1 cellular context compared by ENCODE assay signal in genomic region chr5:167916706-167917105, GRCh38.
TF ChIP-seq lines count a peak whose summit lies in the region.

No MANE protein-coding gene starts in this region.

TF ChIP-seq in GM23338, 12 proteins besides CTCF, POLR2A, EP300 and RAD21 (continued from another document):
- TF ChIP-seq REST (IDR thresholded peaks at IDR 0.05; ENCODE audit: unreplicated experiment), result no peak
- no peak for TF ChIP-seq CREB1 (CRISPR knock-in tag; IDR thresholded peaks at IDR 0.05; ENCODE audit: low read depth)
- no peak for TF ChIP-seq ETS1 (IDR thresholded peaks at IDR 0.05)
